In the genomic region with DNA sequence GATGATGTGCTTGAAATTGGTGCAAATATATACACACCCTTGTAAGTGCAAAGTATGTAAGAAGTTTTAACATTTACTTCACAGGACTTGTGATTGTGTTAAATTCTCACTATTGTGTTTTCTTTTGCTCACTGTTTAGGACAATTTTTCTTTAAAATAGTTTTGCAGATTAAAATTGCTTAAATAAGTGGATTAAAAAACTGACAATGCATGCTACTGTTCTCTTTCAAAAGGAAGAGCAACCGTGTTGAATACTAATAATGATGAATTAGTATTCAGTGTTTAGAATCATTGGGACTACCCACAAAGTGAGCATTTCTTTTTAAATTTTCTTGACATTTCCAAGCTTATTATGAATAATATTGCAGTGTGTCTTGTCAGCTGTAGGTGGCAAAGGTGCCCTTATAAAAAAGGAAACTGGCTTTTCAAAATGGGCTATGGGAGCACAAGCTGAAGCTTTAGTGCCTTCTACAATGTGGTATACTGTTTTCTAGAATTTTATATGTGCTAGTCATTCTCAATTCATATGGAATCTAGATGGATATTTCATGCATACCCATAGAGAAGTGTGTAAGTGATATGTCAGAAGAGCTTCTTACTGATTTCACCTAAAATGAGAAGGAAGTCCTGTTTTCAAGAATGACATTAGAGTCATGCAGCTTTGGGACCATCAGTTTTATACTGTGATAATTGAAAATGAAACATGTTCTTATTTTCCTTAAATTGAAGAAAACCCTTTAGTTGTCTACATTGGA, we compare ENCODE assay signal across 21 cellular contexts.
"Had no signal": no experiment of that assay in that cellular context is flagged by ENCODE, and none has a peak within 500 bp of the region (broad histone marks: within the 10 kb centered on the region; RNA-seq: fewer than 3 reads in every experiment).

No MANE protein-coding gene starts in this region.

- H3K4me1 Mint-ChIP-seq: activated B cell treated with CpG ODN at 0.5 μM for 24 hours had no signal

- ATAC-seq: left cardiac atrium; natural killer cell; SK-N-SH treated with all-trans-retinoic acid at 6 μM for 48 hours; stimulated activated naive B cell treated with anti-CD40 and anti-IgM and Interleukin-4, amounts not matched to agents 10 μg/mL and 1 μg/mL and 100 μg/mL, for 72 hours; T-cell had no signal

- H3K9me3 ChIP-seq: esophagus muscularis mucosa, tibial artery had no signal

- H3K4me3 ChIP-seq: esophagus muscularis mucosa, tibial artery had no signal

- FAIRE-seq: urothelium cell line had no signal

- H3K9ac ChIP-seq: parathyroid adenoma had no signal

- H3K4me1 ChIP-seq: esophagus muscularis mucosa, parathyroid adenoma, tibial artery had no signal

- DNase-seq: activated B cell treated with CpG ODN at 0.5 μM for 24 hours; activated CD4-positive, alpha-beta T cell treated with anti-CD3 and anti-CD28 coated beads for 48 hours; activated CD8-positive, alpha-beta memory T cell treated with anti-CD3 and anti-CD28 coated beads, Interleukin-2, amount 50 U/mL, for 4 hours; activated gamma-delta T cell treated with Interleukin-2 at 50 U/mL for 16 hours; activated naive CD8-positive, alpha-beta T cell treated with anti-CD3 and anti-CD28 coated beads, Interleukin-2, amount 10 ng/mL, durations not matched to agents 7 days and 5 days; aorta; brain microvascular endothelial cell; cortex of kidney; effector CD4-positive, alpha-beta T cell; immature natural killer cell; left cardiac atrium; natural killer cell; stimulated activated naive B cell treated with anti-CD40 and anti-IgM and Interleukin-4, amounts not matched to agents 10 μg/mL and 1 μg/mL and 100 μg/mL, for 72 hours; T-cell; T-helper 9 cell; tibial artery had no signal

- H3K27me3 Mint-ChIP-seq: activated B cell treated with CpG ODN at 0.5 μM for 24 hours; activated naive CD8-positive, alpha-beta T cell treated with anti-CD3 and anti-CD28 coated beads, Interleukin-2, amount 10 ng/mL, durations not matched to agents 7 days and 5 days; stimulated activated naive B cell treated with anti-CD40 and anti-IgM and Interleukin-4, amounts not matched to agents 10 μg/mL and 1 μg/mL and 100 μg/mL, for 72 hours; T-cell had no signal

- H3K27ac Mint-ChIP-seq: activated B cell treated with CpG ODN at 0.5 μM for 24 hours; activated naive CD8-positive, alpha-beta T cell treated with anti-CD3 and anti-CD28 coated beads, Interleukin-2, amount 10 ng/mL, durations not matched to agents 7 days and 5 days; activated T-helper 1 cell treated with anti-CD3 and anti-CD28 coated beads, Interleukin-12 subunit alpha, Interleukin-12 subunit beta, Interleukin-2, Interleukin-4 antibody, amounts not matched to agents 30 ng/mL and 10 ng/mL and 1 ng/mL, durations not matched to agents 14 hours and 24 hours and 36 hours; stimulated activated naive B cell treated with anti-CD40 and anti-IgM and Interleukin-4, amounts not matched to agents 10 μg/mL and 1 μg/mL and 100 μg/mL, for 72 hours had no signal

- H3K9me3 Mint-ChIP-seq: activated B cell treated with CpG ODN at 0.5 μM for 24 hours; activated naive CD8-positive, alpha-beta T cell treated with anti-CD3 and anti-CD28 coated beads, Interleukin-2, amount 10 ng/mL, durations not matched to agents 7 days and 5 days; activated T-helper 1 cell treated with anti-CD3 and anti-CD28 coated beads, Interleukin-12 subunit alpha, Interleukin-12 subunit beta, Interleukin-2, Interleukin-4 antibody, amounts not matched to agents 30 ng/mL and 10 ng/mL and 1 ng/mL, durations not matched to agents 14 hours and 24 hours and 36 hours; immature natural killer cell; natural killer cell; stimulated activated naive B cell treated with anti-CD40 and anti-IgM and Interleukin-4, amounts not matched to agents 10 μg/mL and 1 μg/mL and 100 μg/mL, for 72 hours; T-cell had no signal

- H2AFZ ChIP-seq: parathyroid adenoma had no signal

- H3K4me3 Mint-ChIP-seq: activated B cell treated with CpG ODN at 0.5 μM for 24 hours; activated naive CD8-positive, alpha-beta T cell treated with anti-CD3 and anti-CD28 coated beads, Interleukin-2, amount 10 ng/mL, durations not matched to agents 7 days and 5 days; activated T-helper 1 cell treated with anti-CD3 and anti-CD28 coated beads, Interleukin-12 subunit alpha, Interleukin-12 subunit beta, Interleukin-2, Interleukin-4 antibody, amounts not matched to agents 30 ng/mL and 10 ng/mL and 1 ng/mL, durations not matched to agents 14 hours and 24 hours and 36 hours; immature natural killer cell; natural killer cell; stimulated activated naive B cell treated with anti-CD40 and anti-IgM and Interleukin-4, amounts not matched to agents 10 μg/mL and 1 μg/mL and 100 μg/mL, for 72 hours; T-cell had no signal

- H3K27ac ChIP-seq: brain microvascular endothelial cell, esophagus muscularis mucosa, parathyroid adenoma, tibial artery had no signal

- H3K27me3 ChIP-seq: brain microvascular endothelial cell, esophagus muscularis mucosa, tibial artery had no signal
